12 cellular contexts compared by ENCODE assay signal in genomic region chr15:80480171-80480811, GRCh38.
A peak's percentile ranks its signal among the peaks of the same experiment; 100 is the strongest.
DNase-seq lines count a peak whose midpoint lies in the region; ATAC-seq and TF ChIP-seq lines count a peak whose summit lies in the region.
"Had no signal": no experiment of that assay in that cellular context is flagged by ENCODE, and none has a peak within 500 bp of the region (broad histone marks: within the 10 kb centered on the region; RNA-seq: fewer than 3 reads in every experiment).

No MANE protein-coding gene starts in this region.

- H3K27me3 ChIP-seq in right atrium auricular region (no peaks in the 10 kb centered on the region), skeletal muscle tissue (ENCODE audit: control insufficient read depth in 3 of 3, insufficient read depth in 3 of 3, low read length in 3 of 3) (no peaks in the 10 kb centered on the region)

- H3K4me1 ChIP-seq in right atrium auricular region (peaks cover 0 to 52% of the 10 kb centered on the region in 2 donors), skeletal muscle tissue (ENCODE audit: control insufficient read depth in 3 of 3, insufficient read depth in 3 of 3, low read length in 3 of 3) (peaks cover 14 to 18% (median 17%) of the 10 kb centered on the region in 3 donors)

- H3K9me3 ChIP-seq in right atrium auricular region (peaks cover 0 to 10% of the 10 kb centered on the region in 2 donors), skeletal muscle tissue (ENCODE audit: control insufficient read depth in 3 of 3, low read length in 3 of 3) (no peaks in the 10 kb centered on the region)

- H3K9me3 Mint-ChIP-seq in HFFc6: peaks cover 22% of the 10 kb centered on the region
- peaks cover 0 to 16% (median 2%) of the 10 kb centered on the region in 9 donors for H3K9me3 Mint-ChIP-seq in naive thymus-derived CD8-positive, alpha-beta T cell
- H3K9me3 Mint-ChIP-seq: stimulated activated effector memory CD8-positive, alpha-beta T cell treated with anti-CD3 and anti-CD28 coated beads, Interleukin-12 subunit alpha, Interleukin-12 subunit beta, amount 100 ng/mL, for 72 hours had no signal

- no peaks in the 10 kb centered on the region for H3K27me3 Mint-ChIP-seq in HFFc6 (ENCODE audit: insufficient read depth)
- H3K27me3 Mint-ChIP-seq in naive thymus-derived CD8-positive, alpha-beta T cell: peaks cover 0 to 12% (median 2%) of the 10 kb centered on the region in 5 donors

- H3K27ac ChIP-seq in right atrium auricular region (peak overlapping the region; percentile 63 to 80), skeletal muscle tissue (ENCODE audit: low read depth, low read length) (peak overlapping the region; percentile 28)

- DNase-seq in HFFc6 (no peak), brain pericyte (ENCODE audit: low read depth, low spot score) (peak; percentile 84), right atrium auricular region (ENCODE audit: low spot score) (no peak)
- no peak for DNase-seq in naive thymus-derived CD8-positive, alpha-beta T cell
- DNase-seq: activated CD8-positive, alpha-beta memory T cell treated with anti-CD3 and anti-CD28 coated beads, Interleukin-2, amount 50 U/mL, for 4 hours; NCI-H1436 treated with DMSO at 0.1 percent for 48 hours; T-helper 9 cell had no signal

- no peak overlapping the region for H3K9ac ChIP-seq in skeletal muscle tissue (ENCODE audit: low read depth in 1 of 3, low read length in 3 of 3)

- POLR2A ChIA-PET in naive thymus-derived CD8-positive, alpha-beta T cell (lab: Charles Lee): no interaction called here

- H3K36me3 ChIP-seq in right atrium auricular region (no peaks in the 10 kb centered on the region), skeletal muscle tissue (ENCODE audit: control insufficient read depth in 3 of 3, insufficient read depth in 3 of 3, low read length in 3 of 3) (no peaks in the 10 kb centered on the region)

- TF ChIP-seq CTCF in HFFc6 (IDR thresholded peaks at IDR 0.05) (no peak), right atrium auricular region (IDR thresholded peaks at IDR 0.05) (no peak)

- H3K4me1 Mint-ChIP-seq in HFFc6 (ENCODE audit: low read depth): peaks cover 82% of the 10 kb centered on the region
- H3K4me1 Mint-ChIP-seq in naive thymus-derived CD8-positive, alpha-beta T cell: no peaks in the 10 kb centered on the region
- H3K4me1 Mint-ChIP-seq: stimulated activated effector memory CD8-positive, alpha-beta T cell treated with anti-CD3 and anti-CD28 coated beads, Interleukin-12 subunit alpha, Interleukin-12 subunit beta, amount 100 ng/mL, for 72 hours had no signal

- peak overlapping the region; percentile 78 for H3K27ac Mint-ChIP-seq in HFFc6
- H3K27ac Mint-ChIP-seq in naive thymus-derived CD8-positive, alpha-beta T cell: no peak overlapping the region
- H3K27ac Mint-ChIP-seq: stimulated activated effector memory CD8-positive, alpha-beta T cell treated with anti-CD3 and anti-CD28 coated beads, Interleukin-12 subunit alpha, Interleukin-12 subunit beta, amount 100 ng/mL, for 72 hours had no signal

- H3K4me3 Mint-ChIP-seq in HFFc6: peak overlapping the region; percentile 71
- no peak overlapping the region for H3K4me3 Mint-ChIP-seq in naive thymus-derived CD8-positive, alpha-beta T cell
- H3K4me3 Mint-ChIP-seq: stimulated activated effector memory CD8-positive, alpha-beta T cell treated with anti-CD3 and anti-CD28 coated beads, Interleukin-12 subunit alpha, Interleukin-12 subunit beta, amount 100 ng/mL, for 72 hours had no signal

- ATAC-seq in naive thymus-derived CD8-positive, alpha-beta T cell: no peak
- ATAC-seq in GM21515 (IDR thresholded peaks at IDR 0.05; ENCODE audit: unreplicated experiment) (no peak), HG02798 (IDR thresholded peaks at IDR 0.05; ENCODE audit: poor library complexity, unreplicated experiment) (no peak), HG02678 (IDR thresholded peaks at IDR 0.05; ENCODE audit: unreplicated experiment) (no peak)
- ATAC-seq: stimulated activated effector memory CD8-positive, alpha-beta T cell treated with anti-CD3 and anti-CD28 coated beads, Interleukin-12 subunit alpha, Interleukin-12 subunit beta, amount 100 ng/mL, for 72 hours had no signal

- H3K4me3 ChIP-seq in right atrium auricular region: no peak overlapping the region
- H3K4me3 ChIP-seq in skeletal muscle tissue (ENCODE audit: low read length in 3 of 3): no peak overlapping the region

- H3K36me3 Mint-ChIP-seq in HFFc6 (ENCODE audit: low read depth): peaks cover 43% of the 10 kb centered on the region
- H3K36me3 Mint-ChIP-seq in naive thymus-derived CD8-positive, alpha-beta T cell: peaks cover 0 to 11% (median 0%) of the 10 kb centered on the region in 3 donors
- H3K36me3 Mint-ChIP-seq: stimulated activated effector memory CD8-positive, alpha-beta T cell treated with anti-CD3 and anti-CD28 coated beads, Interleukin-12 subunit alpha, Interleukin-12 subunit beta, amount 100 ng/mL, for 72 hours had no signal
